In the genomic region with DNA sequence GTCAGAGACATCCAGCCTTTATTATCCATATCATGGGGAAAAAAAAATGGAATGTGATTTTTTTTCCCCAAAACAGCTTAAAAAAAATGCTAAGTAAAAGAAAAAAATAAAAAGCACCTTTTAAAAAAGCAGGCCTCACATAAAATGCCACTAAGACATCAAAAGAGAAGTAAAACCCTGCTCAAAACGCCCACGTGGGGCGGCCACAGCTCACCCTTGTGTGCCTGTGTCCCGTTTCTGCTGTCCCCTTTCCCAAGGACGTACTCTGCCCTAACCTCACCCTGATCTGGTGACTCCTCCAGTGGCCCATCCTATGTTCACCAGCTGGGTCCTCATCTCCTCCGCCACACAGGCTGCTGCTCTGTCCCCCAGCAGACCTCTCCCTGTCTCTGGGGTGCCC, we compare ENCODE assay signal across 24 cellular contexts.
"Had no signal": no experiment of that assay in that cellular context is flagged by ENCODE, and none has a peak within 500 bp of the region (broad histone marks: within the 10 kb centered on the region; RNA-seq: fewer than 3 reads in every experiment).

No MANE protein-coding gene starts in this region.

- H3K4me1 Mint-ChIP-seq: naive B cell; stimulated activated naive CD8-positive, alpha-beta T cell treated with anti-CD3 and anti-CD28 coated beads, Interleukin-15, amount 100 ng/mL, for 72 hours had no signal

- H3K4me1 ChIP-seq: esophagus squamous epithelium, gastroesophageal sphincter, left lung, lower lobe of right lung, pancreas, prostate gland, testis, tibial nerve, upper lobe of right lung had no signal

- H3K27ac Mint-ChIP-seq: dendritic cell treated with granulocyte-macrophage colony-stimulating factor and Interleukin-4, amounts not matched to agents 40 ng/mL and 50 ng/mL, for 4 days; memory B cell; stimulated activated memory B cell treated with anti-CD40 and anti-IgM and Interleukin-4, amounts not matched to agents 10 μg/mL and 1 μg/mL and 100 μg/mL, for 72 hours; stimulated activated naive CD8-positive, alpha-beta T cell treated with anti-CD3 and anti-CD28 coated beads, Interleukin-15, amount 100 ng/mL, for 72 hours had no signal

- H3K27me3 Mint-ChIP-seq: effector memory CD8-positive, alpha-beta T cell; memory B cell; naive B cell; stimulated activated memory B cell treated with anti-CD40 and anti-IgM and Interleukin-4, amounts not matched to agents 10 μg/mL and 1 μg/mL and 100 μg/mL, for 72 hours; stimulated activated naive CD8-positive, alpha-beta T cell treated with anti-CD3 and anti-CD28 coated beads, Interleukin-15, amount 100 ng/mL, for 72 hours had no signal

- DNase-seq: cerebellar nuclear complex; effector memory CD8-positive, alpha-beta T cell; esophagus squamous epithelium; foreskin fibroblast; glutamatergic neuron; left lung; lower lobe of right lung; midbrain; naive B cell; pancreas; right lobe of liver; stimulated activated CD4-positive, alpha-beta T cell treated with anti-CD3 and anti-CD28 coated beads, Interleukin-4, amount 100 ng/mL, for 1 hour; stimulated activated CD8-positive, alpha-beta memory T cell treated with anti-CD3 and anti-CD28 coated beads, Interleukin-4, amount 100 ng/mL, for 48 hours; stimulated activated naive CD8-positive, alpha-beta T cell treated with anti-CD3 and anti-CD28 coated beads, Interleukin-15, amount 100 ng/mL, for 72 hours; testis; upper lobe of right lung had no signal

- H3K36me3 ChIP-seq: esophagus squamous epithelium, left lung, pancreas, prostate gland, right lobe of liver, upper lobe of right lung had no signal

- H3K9me3 Mint-ChIP-seq: dendritic cell treated with granulocyte-macrophage colony-stimulating factor and Interleukin-4, amounts not matched to agents 40 ng/mL and 50 ng/mL, for 4 days; effector memory CD8-positive, alpha-beta T cell; memory B cell; naive B cell; stimulated activated memory B cell treated with anti-CD40 and anti-IgM and Interleukin-4, amounts not matched to agents 10 μg/mL and 1 μg/mL and 100 μg/mL, for 72 hours; stimulated activated naive CD8-positive, alpha-beta T cell treated with anti-CD3 and anti-CD28 coated beads, Interleukin-15, amount 100 ng/mL, for 72 hours had no signal

- H3K27ac ChIP-seq: esophagus squamous epithelium, gastroesophageal sphincter, left lung, lower lobe of right lung, pancreas, prostate gland, right lobe of liver, testis, tibial nerve, upper lobe of right lung had no signal

- H3K9me3 ChIP-seq: esophagus squamous epithelium, gastroesophageal sphincter, left lung, lower lobe of right lung, pancreas, prostate gland, right lobe of liver, testis, tibial nerve, upper lobe of right lung had no signal

- ATAC-seq: effector memory CD8-positive, alpha-beta T cell; gastroesophageal sphincter; left lung; pancreas; right lobe of liver; stimulated activated memory B cell treated with anti-CD40 and anti-IgM and Interleukin-4, amounts not matched to agents 10 μg/mL and 1 μg/mL and 100 μg/mL, for 72 hours; stimulated activated naive CD8-positive, alpha-beta T cell treated with anti-CD3 and anti-CD28 coated beads, Interleukin-15, amount 100 ng/mL, for 72 hours; upper lobe of right lung had no signal

- H3K36me3 Mint-ChIP-seq: naive B cell had no signal

- H3K4me3 Mint-ChIP-seq: dendritic cell treated with granulocyte-macrophage colony-stimulating factor and Interleukin-4, amounts not matched to agents 40 ng/mL and 50 ng/mL, for 4 days; effector memory CD8-positive, alpha-beta T cell; memory B cell; naive B cell; stimulated activated memory B cell treated with anti-CD40 and anti-IgM and Interleukin-4, amounts not matched to agents 10 μg/mL and 1 μg/mL and 100 μg/mL, for 72 hours; stimulated activated naive CD8-positive, alpha-beta T cell treated with anti-CD3 and anti-CD28 coated beads, Interleukin-15, amount 100 ng/mL, for 72 hours had no signal

- H3K27me3 ChIP-seq: esophagus squamous epithelium, gastroesophageal sphincter, left lung, pancreas, right lobe of liver, testis, tibial nerve, upper lobe of right lung had no signal

- FAIRE-seq: colon, keratinocyte, pancreas had no signal

- H3K4me3 ChIP-seq: esophagus squamous epithelium, gastroesophageal sphincter, left lung, lower lobe of right lung, pancreas, prostate gland, right lobe of liver, testis, tibial nerve, upper lobe of right lung had no signal
